18 cellular contexts compared by ENCODE assay signal in the genomic region with DNA sequence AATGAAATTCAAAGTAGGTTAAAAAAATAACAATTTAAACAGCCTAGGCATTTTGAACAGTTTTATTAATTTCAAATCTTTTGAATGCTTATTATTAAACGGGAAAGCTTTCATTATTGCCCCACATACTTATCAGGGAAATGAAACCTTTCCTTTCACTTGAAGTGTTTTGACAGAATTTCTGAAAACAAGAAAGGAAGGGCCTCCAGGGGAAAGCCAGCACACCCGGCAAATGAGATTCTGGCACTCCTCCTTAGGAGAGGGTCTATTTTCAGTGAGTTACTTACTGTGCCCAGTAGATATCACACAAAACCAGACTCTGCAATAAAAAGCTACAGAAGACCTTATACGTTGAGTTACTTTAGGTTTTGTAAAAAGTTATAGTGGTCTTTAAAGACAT.
DNase-seq lines count a peak whose midpoint lies in the region; ATAC-seq, FAIRE-seq and TF ChIP-seq lines count a peak whose summit lies in the region.
"Had no signal": no experiment of that assay in that cellular context is flagged by ENCODE, and none has a peak within 500 bp of the region (broad histone marks: within the 10 kb centered on the region; RNA-seq: fewer than 3 reads in every experiment).

No MANE protein-coding gene starts in this region.

- no peaks in the 10 kb centered on the region for H3K9me3 Mint-ChIP-seq in activated T-helper 17 cell treated with anti-CD3 and anti-CD28 coated beads, Interleukin-2, amount 50 U/mL, for 72 hours
- H3K9me3 Mint-ChIP-seq: CD4-positive, alpha-beta T cell had no signal

- no peak overlapping the region for H2AFZ ChIP-seq in endothelial cell of umbilical vein (ENCODE audit: low read depth, low read length)
- H2AFZ ChIP-seq in OCI-LY7 (ENCODE audit: low read length), result no peak overlapping the region
- H2AFZ ChIP-seq: PC-9 had no signal

- BruUV-seq in endothelial cell of umbilical vein (replicated peaks; lab: Mats Ljungman, UMichigan) (no TSS peak), OCI-LY7 (replicated peaks; lab: Mats Ljungman, UMichigan) (no TSS peak)

- H3K9me3 ChIP-seq in heart left ventricle, result no peaks in the 10 kb centered on the region
- H3K9me3 ChIP-seq in endothelial cell of umbilical vein (replicated peaks; ENCODE audit: control insufficient read depth, insufficient read depth, low read length), result no peaks in the 10 kb centered on the region
- no peaks in the 10 kb centered on the region for H3K9me3 ChIP-seq in OCI-LY7 (ENCODE audit: low read length)

- TF ChIP-seq CTCF in heart left ventricle (IDR thresholded peaks at IDR 0.05) (no peak), endothelial cell of umbilical vein (IDR thresholded peaks at IDR 0.05; ENCODE audit: extremely low read depth in 1 of 2, insufficient read depth in 1 of 2, low read depth in 1 of 2, low read length in 2 of 2) (no peak), OCI-LY7 (conservative IDR thresholded peaks at IDR 0.05; ENCODE audit: low read length) (no peak)

- H3K27ac ChIP-seq in heart left ventricle (peak overlapping the region in 5 of 12 donors; percentile 9 to 46 (median 42)), endothelial cell of umbilical vein (ENCODE audit: insufficient read depth, low read depth, low read length) (no peak overlapping the region), OCI-LY7 (ENCODE audit: low read depth, low read length, poor library complexity, severe bottlenecking) (no peak overlapping the region)
- H3K27ac ChIP-seq: HL-60, PC-9 had no signal

- 8 to 15% (median 12%) methylated on average over 3 of the region's 3 CpGs for WGBS in heart left ventricle, 4 donors

- no peaks in the 10 kb centered on the region for H3K9me2 ChIP-seq in OCI-LY7 (ENCODE audit: insufficient read depth, low read length)

- H3K36me3 ChIP-seq in heart left ventricle, result peaks cover 0 to 4% (median 0%) of the 10 kb centered on the region in 9 donors
- peaks cover 0 to 3% of the 10 kb centered on the region in 2 experiments for H3K36me3 ChIP-seq in endothelial cell of umbilical vein (ENCODE audit: control insufficient read depth in 2 of 2, extremely low read depth in 1 of 2, insufficient read depth in 2 of 2, low read length in 2 of 2)
- H3K36me3 ChIP-seq in OCI-LY7 (ENCODE audit: insufficient read depth, low read length), result no peaks in the 10 kb centered on the region

- no peak overlapping the region for H3K9ac ChIP-seq in endothelial cell of umbilical vein (replicated peaks; ENCODE audit: extremely low read depth, insufficient read depth, low read length)

- H3K4me1 Mint-ChIP-seq in activated T-helper 17 cell treated with anti-CD3 and anti-CD28 coated beads, Interleukin-2, amount 50 U/mL, for 72 hours, result peaks cover 39% of the 10 kb centered on the region

- DNase-seq in left ventricle myocardium superior (no peak), heart left ventricle (no peak), endothelial cell of umbilical vein (ENCODE audit: low read depth, low spot score) (peak; percentile 78), NK-92 (lab: John Stamatoyannopoulos, UW; ENCODE audit: unreplicated experiment) (no peak), OCI-LY7 (ENCODE audit: low spot score) (no peak)
- no peak for DNase-seq in effector CD4-positive, alpha-beta T cell
- DNase-seq: ACHN; CD4-positive, alpha-beta T cell; DMS79; GOT3; NCI-H1436 treated with DMSO at 0.1 percent for 48 hours; NCI-H2081; NCI-H345; NCI-H526 treated with DMSO at 0.1 percent for 48 hours; NK-92 treated with Interleukin-12 subunit alpha and Interleukin-12 subunit beta, amount 100 ng/mL, for 24 hours; PC-9 had no signal

- peak overlapping the region; percentile 79 for H3K27ac Mint-ChIP-seq in activated T-helper 17 cell treated with anti-CD3 and anti-CD28 coated beads, Interleukin-2, amount 50 U/mL, for 72 hours

- H3K4me3 ChIP-seq in heart left ventricle, result no peak overlapping the region
- H3K4me3 ChIP-seq in endothelial cell of umbilical vein (replicated peaks in 1 of 3; ENCODE audit: insufficient read depth in 1 of 3, low read depth in 1 of 3, low read length in 3 of 3), result no peak overlapping the region
- no peak overlapping the region for H3K4me3 ChIP-seq in OCI-LY7 (ENCODE audit: low read depth, low read length, poor library complexity, severe bottlenecking)
- H3K4me3 ChIP-seq: PC-9 had no signal

- no peaks in the 10 kb centered on the region for H3K27me3 Mint-ChIP-seq in activated T-helper 17 cell treated with anti-CD3 and anti-CD28 coated beads, Interleukin-2, amount 50 U/mL, for 72 hours
- H3K27me3 Mint-ChIP-seq: CD4-positive, alpha-beta T cell had no signal

- no peak for FAIRE-seq in endothelial cell of umbilical vein (lab: Jason Lieb, UNC)

- H3K27me3 ChIP-seq in heart left ventricle (no peaks in the 10 kb centered on the region), endothelial cell of umbilical vein (ENCODE audit: control insufficient read depth in 2 of 2, insufficient read depth in 2 of 2, low read length in 2 of 2) (no peaks in the 10 kb centered on the region)

- H3K4me1 ChIP-seq in heart left ventricle (peaks cover 0 to 44% (median 11%) of the 10 kb centered on the region in 12 donors), endothelial cell of umbilical vein (ENCODE audit: control insufficient read depth, extremely low read depth, insufficient read depth, low read length) (peaks cover 23% of the 10 kb centered on the region), OCI-LY7 (ENCODE audit: insufficient read depth, low read length, poor library complexity, severe bottlenecking) (no peaks in the 10 kb centered on the region)

- dilution Hi-C loops in endothelial cell of umbilical vein (cut with MboI; ENCODE audit: extremely low pct_ligation_motif_present, low sequenced_read_pairs), result no loop called here

- intact Hi-C loops in left ventricle myocardium superior (cut with micrococcal nuclease) (loop anchor here (10.0 kb wide), 1 partner anchor 129 kb away; no protein-coding TSS in a partner anchor), heart left ventricle (cut with DNase I) (loop anchor here (5.0 to 10.0 kb wide), 11 partner anchors 59 to 382 kb away; a partner anchor contains a TSS), endothelial cell of umbilical vein (cut with micrococcal nuclease) (no loop called here), OCI-LY7 (cut with micrococcal nuclease; ENCODE audit: unreplicated experiment) (no loop called here)

- H3K9me1 ChIP-seq in endothelial cell of umbilical vein (replicated peaks; ENCODE audit: control insufficient read depth, extremely low read depth, insufficient read depth, low read length), result no peaks in the 10 kb centered on the region

- H3K79me2 ChIP-seq in endothelial cell of umbilical vein (ENCODE audit: control insufficient read depth, insufficient read depth, low read length), result no peaks in the 10 kb centered on the region
- no peaks in the 10 kb centered on the region for H3K79me2 ChIP-seq in OCI-LY7 (ENCODE audit: insufficient read depth, low read depth, low read length)

- peaks cover 51% of the 10 kb centered on the region for H3K36me3 Mint-ChIP-seq in activated T-helper 17 cell treated with anti-CD3 and anti-CD28 coated beads, Interleukin-2, amount 50 U/mL, for 72 hours (ENCODE audit: low read depth)

- ATAC-seq in left ventricle myocardium superior (peak; percentile 54), heart left ventricle (no peak)
- ATAC-seq in activated T-helper 17 cell treated with anti-CD3 and anti-CD28 coated beads, Interleukin-2, amount 50 U/mL, for 72 hours (replicated peaks), result no peak

- TF ChIP-seq POLR2A in heart left ventricle (IDR thresholded peaks at IDR 0.05) (no peak), endothelial cell of umbilical vein (IDR thresholded peaks at IDR 0.05; ENCODE audit: low read depth, low read length) (no peak)

- no peaks in the 10 kb centered on the region for H4K20me1 ChIP-seq in endothelial cell of umbilical vein (replicated peaks; ENCODE audit: control insufficient read depth, extremely low read depth, insufficient read depth, low read length)
- no peaks in the 10 kb centered on the region for H4K20me1 ChIP-seq in OCI-LY7 (ENCODE audit: insufficient read depth, low read length)

- peak overlapping the region; percentile 33 for H3K4me2 ChIP-seq in endothelial cell of umbilical vein (ENCODE audit: insufficient read depth, low read length)
- no peak overlapping the region for H3K4me2 ChIP-seq in OCI-LY7 (ENCODE audit: low read length)
- H3K4me2 ChIP-seq: PC-9 had no signal

- CTCF ChIA-PET in endothelial cell of umbilical vein (lab: Charles Lee), result interaction anchor here (0.7 to 5.8 kb wide), 3 partner anchors 100 to 381 kb away, joined by 3 to 38 read pairs (median 27); a partner anchor contains a TSS
- CTCF ChIA-PET in OCI-LY7 (lab: Charles Lee; ENCODE audit: unreplicated experiment), result no interaction called here

- POLR2A ChIA-PET in endothelial cell of umbilical vein (lab: Charles Lee) (no interaction called here), OCI-LY7 (lab: Charles Lee) (no interaction called here)

- peak overlapping the region; percentile 64 for H3K4me3 Mint-ChIP-seq in activated T-helper 17 cell treated with anti-CD3 and anti-CD28 coated beads, Interleukin-2, amount 50 U/mL, for 72 hours
- H3K4me3 Mint-ChIP-seq: CD4-positive, alpha-beta T cell had no signal

TF ChIP-seq in endothelial cell of umbilical vein, 7 proteins besides CTCF, POLR2A, EP300 and RAD21:
- no peak for TF ChIP-seq POLR2AphosphoS5 (IDR thresholded peaks at IDR 0.05; ENCODE audit: insufficient read depth, low read depth, low read length)
TF ChIP-seq in endothelial cell of umbilical vein: peak in this region for 0.

Comparison
In these comparisons a context has a peak if more than half of its experiments do, and no peak if none do; other contexts are left out.
1. intact Hi-C loops: an anchor here in left ventricle myocardium superior (10.0 kb wide) and heart left ventricle (5.0 to 10.0 kb wide); none called in endothelial cell of umbilical vein and OCI-LY7.